ENCODE assay signal across 8 cellular contexts in genomic region chr18:6414118-6414722, GRCh38. TPM values are rescaled to one million over a fixed set of nuclear protein-coding genes. Genes with fewer than 3 reads are reported as not detected.
DNase-seq lines count a peak whose midpoint lies in the region; ATAC-seq and TF ChIP-seq lines count a peak whose summit lies in the region.

No MANE protein-coding gene starts in this region.

- H3K4me1 Mint-ChIP-seq in Caco-2 (ENCODE audit: low read depth, unreplicated experiment) = no peaks in the 10 kb centered on the region
- peaks cover 6% of the 10 kb centered on the region for H3K4me1 Mint-ChIP-seq in activated T-helper 1 cell treated with anti-CD3 and anti-CD28 coated beads, Interleukin-12 subunit alpha, Interleukin-12 subunit beta, Interleukin-2, Interleukin-4 antibody, amounts not matched to agents 30 ng/mL and 10 ng/mL and 1 ng/mL, durations not matched to agents 14 hours and 24 hours and 36 hours (ENCODE audit: low read depth)

- no peaks in the 10 kb centered on the region for H3K36me3 Mint-ChIP-seq in Caco-2 (ENCODE audit: insufficient read depth, unreplicated experiment)
- H3K36me3 Mint-ChIP-seq in activated T-helper 1 cell treated with anti-CD3 and anti-CD28 coated beads, Interleukin-12 subunit alpha, Interleukin-12 subunit beta, Interleukin-2, Interleukin-4 antibody, amounts not matched to agents 30 ng/mL and 10 ng/mL and 1 ng/mL, durations not matched to agents 14 hours and 24 hours and 36 hours (ENCODE audit: low read depth) = peaks cover 1% of the 10 kb centered on the region

- DNase-seq in Caco-2 (peak in 1 of 2 experiments; percentile 52), head of caudate nucleus (peak; percentile 25 to 88 (median 73)), occipital lobe (lab: John Stamatoyannopoulos, UW) (peak; percentile 31), uterus (peak; percentile 62 to 65)
- DNase-seq in activated T-helper 1 cell treated with anti-CD3 and anti-CD28 coated beads, Interleukin-12 subunit alpha, Interleukin-12 subunit beta, Interleukin-2, Interleukin-4 antibody, amounts not matched to agents 30 ng/mL and 10 ng/mL and 1 ng/mL, durations not matched to agents 14 hours and 24 hours and 36 hours (ENCODE audit: low spot score) = peak; percentile 53
- no peak for DNase-seq in NK-92 treated with Interleukin-12 subunit alpha and Interleukin-12 subunit beta, amount 100 ng/mL, for 24 hours (lab: John Stamatoyannopoulos, UW)

- CTCF ChIA-PET in Caco-2 (lab: Charles Lee) = no interaction called here

- peaks cover 4% of the 10 kb centered on the region; the same call in 1 of the 2 replicates for H3K4me1 ChIP-seq in Caco-2
- H3K4me1 ChIP-seq in uterus = no peaks in the 10 kb centered on the region

- peak overlapping the region; percentile 79 for H3K4me3 Mint-ChIP-seq in Caco-2 (ENCODE audit: unreplicated experiment)
- H3K4me3 Mint-ChIP-seq in activated T-helper 1 cell treated with anti-CD3 and anti-CD28 coated beads, Interleukin-12 subunit alpha, Interleukin-12 subunit beta, Interleukin-2, Interleukin-4 antibody, amounts not matched to agents 30 ng/mL and 10 ng/mL and 1 ng/mL, durations not matched to agents 14 hours and 24 hours and 36 hours = peak overlapping the region; percentile 22

- peak overlapping the region; percentile 69 to 90 for H3K27ac ChIP-seq in uterus

- no peaks in the 10 kb centered on the region; the same call in 1 of the 2 replicates for H3K9me3 ChIP-seq in Caco-2
- no peaks in the 10 kb centered on the region for H3K9me3 ChIP-seq in uterus

- H3K27ac Mint-ChIP-seq in Caco-2 (ENCODE audit: unreplicated experiment) = no peak overlapping the region
- H3K27ac Mint-ChIP-seq in activated T-helper 1 cell treated with anti-CD3 and anti-CD28 coated beads, Interleukin-12 subunit alpha, Interleukin-12 subunit beta, Interleukin-2, Interleukin-4 antibody, amounts not matched to agents 30 ng/mL and 10 ng/mL and 1 ng/mL, durations not matched to agents 14 hours and 24 hours and 36 hours = no peak overlapping the region

- intact Hi-C loops in Caco-2 (cut with micrococcal nuclease; ENCODE audit: unreplicated experiment) (no loop called here), head of caudate nucleus (cut with DNase I) (loop anchor here (10.0 kb wide), 1 partner anchor 989 kb away; no protein-coding TSS in a partner anchor), uterus (cut with DNase I; ENCODE audit: low total_unique reads) (no loop called here)
- intact Hi-C loops in activated T-helper 1 cell treated with anti-CD3 and anti-CD28 coated beads, Interleukin-12 subunit alpha, Interleukin-12 subunit beta, Interleukin-2, Interleukin-4 antibody, amounts not matched to agents 30 ng/mL and 10 ng/mL and 1 ng/mL, durations not matched to agents 14 hours and 24 hours and 36 hours (cut with micrococcal nuclease) = no loop called here

- peak; percentile 87 for ATAC-seq in GM19455 (IDR thresholded peaks at IDR 0.05; ENCODE audit: unreplicated experiment)
- peak; percentile 78 for ATAC-seq in HG03460 (IDR thresholded peaks at IDR 0.05; ENCODE audit: unreplicated experiment)

- peaks cover 7% of the 10 kb centered on the region for H3K27me3 ChIP-seq in Caco-2 (replicated peaks; ENCODE audit: control insufficient read depth, insufficient read depth, low read length)
- H3K27me3 ChIP-seq in uterus = no peaks in the 10 kb centered on the region

- BruUV-seq in Caco-2 (replicated peaks; lab: Mats Ljungman, UMichigan) = no TSS peak

- H3K27me3 Mint-ChIP-seq in Caco-2 (ENCODE audit: insufficient read depth, unreplicated experiment) = peaks cover 49% of the 10 kb centered on the region
- peaks cover 32% of the 10 kb centered on the region for H3K27me3 Mint-ChIP-seq in activated T-helper 1 cell treated with anti-CD3 and anti-CD28 coated beads, Interleukin-12 subunit alpha, Interleukin-12 subunit beta, Interleukin-2, Interleukin-4 antibody, amounts not matched to agents 30 ng/mL and 10 ng/mL and 1 ng/mL, durations not matched to agents 14 hours and 24 hours and 36 hours (ENCODE audit: insufficient read depth)

- H3K36me3 ChIP-seq in Caco-2 (ENCODE audit: control insufficient read depth, insufficient read depth, low read length) (no peaks in the 10 kb centered on the region), uterus (no peaks in the 10 kb centered on the region)

- POLR2A ChIA-PET in Caco-2 (lab: Charles Lee) = no interaction called here

- TF ChIP-seq CTCF in Caco-2 (IDR thresholded peaks at IDR 0.05; ENCODE audit: insufficient read depth in 1 of 2, low read depth in 1 of 2, low read length in 1 of 2, severe bottlenecking in 1 of 2, unreplicated experiment in 1 of 2) = no peak
- TF ChIP-seq CTCF in uterus (IDR thresholded peaks at IDR 0.05) = peak in 1 of 4 experiments; percentile 34

- TF ChIP-seq POLR2A in uterus (IDR thresholded peaks at IDR 0.05) = no peak

- no peaks in the 10 kb centered on the region for H3K9me3 Mint-ChIP-seq in Caco-2 (ENCODE audit: unreplicated experiment)
- no peaks in the 10 kb centered on the region for H3K9me3 Mint-ChIP-seq in activated T-helper 1 cell treated with anti-CD3 and anti-CD28 coated beads, Interleukin-12 subunit alpha, Interleukin-12 subunit beta, Interleukin-2, Interleukin-4 antibody, amounts not matched to agents 30 ng/mL and 10 ng/mL and 1 ng/mL, durations not matched to agents 14 hours and 24 hours and 36 hours

- H3K4me3 ChIP-seq in Caco-2 (ENCODE audit: low read depth, low read length) (peak overlapping the region; percentile 32), uterus (peak overlapping the region; percentile 37 to 79)

RNA-seq across cellular contexts. Expression of gene L3MBTL4, which starts 0.5 kb away (rescaled TPM):
- total RNA-seq in Caco-2 (2022) (0.23 TPM in 1 of 2 replicates, not detected in the other), occipital lobe (20.4 TPM), uterus (10 to 100 TPM in 3 of 4 donors, 1 to 10 TPM in 1; 5.6 to 45.7 (median 12.0) TPM)
- 0.26 and 0.29 TPM in 2 replicates for total RNA-seq in activated T-helper 1 cell treated with anti-CD3 and anti-CD28 coated beads, Interleukin-12 subunit alpha, Interleukin-12 subunit beta, Interleukin-2, Interleukin-4 antibody, amounts not matched to agents 30 ng/mL and 10 ng/mL and 1 ng/mL, durations not matched to agents 14 hours and 24 hours and 36 hours
